8 cellular contexts compared by ENCODE assay signal in genomic region chr22:30740511-30740910, GRCh38. TPM values are rescaled to one million over a fixed set of nuclear protein-coding genes. Genes with fewer than 3 reads are reported as not detected.
DNase-seq lines count a peak whose midpoint lies in the region; ATAC-seq, FAIRE-seq and TF ChIP-seq lines count a peak whose summit lies in the region.
"Not testable (repeated sequence)": the region's sequence is repeated elsewhere in the genome, so short reads cannot be mapped to it uniquely, and the experiment has no call there.

No MANE protein-coding gene starts in this region.

- H3K4me3 Mint-ChIP-seq in T-helper 17 cell = peak overlapping the region; percentile 71
- peak overlapping the region; percentile 3 for H3K4me3 Mint-ChIP-seq in activated CD4-positive, alpha-beta memory T cell treated with anti-CD3 and anti-CD28 coated beads, Interleukin-2, amount 10 ng/mL, durations not matched to agents 7 days and 5 days
- not testable (repeated sequence) for H3K4me3 Mint-ChIP-seq in activated T-helper 1 cell treated with anti-CD3 and anti-CD28 coated beads, Interleukin-12 subunit alpha, Interleukin-12 subunit beta, Interleukin-2, Interleukin-4 antibody, amounts not matched to agents 30 ng/mL and 10 ng/mL and 1 ng/mL, durations not matched to agents 14 hours and 24 hours and 36 hours; activated naive CD8-positive, alpha-beta T cell treated with anti-CD3 and anti-CD28 coated beads, Interleukin-2, amount 50 U/mL, for 24 hours

- H3K9me3 ChIP-seq in T-helper 17 cell (ENCODE audit: control insufficient read depth, low read length, poor library complexity, severe bottlenecking) = not testable (repeated sequence)

- DNase-seq in GM12891 (ENCODE audit: insufficient read length, low spot score); T-helper 17 cell: not testable (repeated sequence)
- DNase-seq in activated CD4-positive, alpha-beta memory T cell treated with anti-CD3 and anti-CD28 coated beads, Interleukin-2, amount 10 ng/mL, durations not matched to agents 7 days and 5 days = peak; percentile 64
- peak; percentile 37 for DNase-seq in activated T-helper 1 cell treated with anti-CD3 and anti-CD28 coated beads, Interleukin-12 subunit alpha, Interleukin-12 subunit beta, Interleukin-2, Interleukin-4 antibody, amounts not matched to agents 30 ng/mL and 10 ng/mL and 1 ng/mL, durations not matched to agents 14 hours and 24 hours and 36 hours (ENCODE audit: low spot score)
- peak; percentile 14 for DNase-seq in activated naive CD8-positive, alpha-beta T cell treated with anti-CD3 and anti-CD28 coated beads, Interleukin-2, amount 50 U/mL, for 24 hours
- peak; percentile 67 for DNase-seq in stimulated activated CD4-positive, alpha-beta T cell treated with anti-CD3 and anti-CD28 coated beads, Interleukin-1b, Interleukin-23, amount 100 ng/mL, for 48 hours
- DNase-seq in stimulated activated naive CD8-positive, alpha-beta T cell treated with anti-CD3 and anti-CD28 coated beads, Interleukin-15, Interleukin-2, amounts not matched to agents 100 U/mL and 50 U/mL, for 24 hours = peak; percentile 19

- H3K4me1 Mint-ChIP-seq in T-helper 17 cell = peaks cover 22% of the 10 kb centered on the region
- peaks cover 71% of the 10 kb centered on the region for H3K4me1 Mint-ChIP-seq in activated CD4-positive, alpha-beta memory T cell treated with anti-CD3 and anti-CD28 coated beads, Interleukin-2, amount 10 ng/mL, durations not matched to agents 7 days and 5 days
- peaks cover 66% of the 10 kb centered on the region for H3K4me1 Mint-ChIP-seq in activated T-helper 1 cell treated with anti-CD3 and anti-CD28 coated beads, Interleukin-12 subunit alpha, Interleukin-12 subunit beta, Interleukin-2, Interleukin-4 antibody, amounts not matched to agents 30 ng/mL and 10 ng/mL and 1 ng/mL, durations not matched to agents 14 hours and 24 hours and 36 hours (ENCODE audit: low read depth)
- peaks cover 36% of the 10 kb centered on the region for H3K4me1 Mint-ChIP-seq in activated naive CD8-positive, alpha-beta T cell treated with anti-CD3 and anti-CD28 coated beads, Interleukin-2, amount 50 U/mL, for 24 hours

- peaks cover 19% of the 10 kb centered on the region for H3K27me3 Mint-ChIP-seq in T-helper 17 cell
- H3K27me3 Mint-ChIP-seq in activated CD4-positive, alpha-beta memory T cell treated with anti-CD3 and anti-CD28 coated beads, Interleukin-2, amount 10 ng/mL, durations not matched to agents 7 days and 5 days; activated T-helper 1 cell treated with anti-CD3 and anti-CD28 coated beads, Interleukin-12 subunit alpha, Interleukin-12 subunit beta, Interleukin-2, Interleukin-4 antibody, amounts not matched to agents 30 ng/mL and 10 ng/mL and 1 ng/mL, durations not matched to agents 14 hours and 24 hours and 36 hours (ENCODE audit: insufficient read depth): not testable (repeated sequence)
- peaks cover 12% of the 10 kb centered on the region for H3K27me3 Mint-ChIP-seq in activated naive CD8-positive, alpha-beta T cell treated with anti-CD3 and anti-CD28 coated beads, Interleukin-2, amount 50 U/mL, for 24 hours

- CTCF ChIA-PET in activated CD4-positive, alpha-beta memory T cell treated with anti-CD3 and anti-CD28 coated beads, Interleukin-2, amount 10 ng/mL, durations not matched to agents 7 days and 5 days (lab: Charles Lee) = interaction anchor here (0.6 to 1.6 kb wide), 4 partner anchors 15 to 106 kb away, joined by 3 to 4 read pairs (median 3); partner anchors contain the start of gene SLC35E4

- POLR2A ChIA-PET in activated CD4-positive, alpha-beta memory T cell treated with anti-CD3 and anti-CD28 coated beads, Interleukin-2, amount 10 ng/mL, durations not matched to agents 7 days and 5 days (lab: Charles Lee) = interaction anchor here (0.7 to 3.7 kb wide), 10 partner anchors 14 to 229 kb away, joined by 3 to 24 read pairs (median 4); partner anchors contain the start of genes MORC2, OSBP2, SLC35E4 and TUG1

- intact Hi-C loops in activated T-helper 1 cell treated with anti-CD3 and anti-CD28 coated beads, Interleukin-12 subunit alpha, Interleukin-12 subunit beta, Interleukin-2, Interleukin-4 antibody, amounts not matched to agents 30 ng/mL and 10 ng/mL and 1 ng/mL, durations not matched to agents 14 hours and 24 hours and 36 hours (cut with micrococcal nuclease) = loop anchor here (1.0 to 10.0 kb wide), 6 partner anchors 46 to 576 kb away; partner anchors contain the start of genes OSBP2, PES1 and PIK3IP1

- peak; percentile 48 for ATAC-seq in HG02798 (IDR thresholded peaks at IDR 0.05; ENCODE audit: poor library complexity, unreplicated experiment)
- ATAC-seq in T-helper 17 cell = not testable (repeated sequence)
- ATAC-seq in activated naive CD8-positive, alpha-beta T cell treated with anti-CD3 and anti-CD28 coated beads, Interleukin-2, amount 50 U/mL, for 24 hours = peak; percentile 66
- ATAC-seq in stimulated activated naive CD8-positive, alpha-beta T cell treated with anti-CD3 and anti-CD28 coated beads, Interleukin-15, Interleukin-2, amounts not matched to agents 100 U/mL and 50 U/mL, for 24 hours = peak; percentile 70

- not testable (repeated sequence) for H3K36me3 Mint-ChIP-seq in T-helper 17 cell (ENCODE audit: low read depth); activated T-helper 1 cell treated with anti-CD3 and anti-CD28 coated beads, Interleukin-12 subunit alpha, Interleukin-12 subunit beta, Interleukin-2, Interleukin-4 antibody, amounts not matched to agents 30 ng/mL and 10 ng/mL and 1 ng/mL, durations not matched to agents 14 hours and 24 hours and 36 hours (ENCODE audit: low read depth); activated naive CD8-positive, alpha-beta T cell treated with anti-CD3 and anti-CD28 coated beads, Interleukin-2, amount 50 U/mL, for 24 hours (ENCODE audit: low read depth)
- peaks cover 13% of the 10 kb centered on the region for H3K36me3 Mint-ChIP-seq in activated CD4-positive, alpha-beta memory T cell treated with anti-CD3 and anti-CD28 coated beads, Interleukin-2, amount 10 ng/mL, durations not matched to agents 7 days and 5 days (ENCODE audit: low read depth)

- H3K9me3 Mint-ChIP-seq in activated CD4-positive, alpha-beta memory T cell treated with anti-CD3 and anti-CD28 coated beads, Interleukin-2, amount 10 ng/mL, durations not matched to agents 7 days and 5 days; activated T-helper 1 cell treated with anti-CD3 and anti-CD28 coated beads, Interleukin-12 subunit alpha, Interleukin-12 subunit beta, Interleukin-2, Interleukin-4 antibody, amounts not matched to agents 30 ng/mL and 10 ng/mL and 1 ng/mL, durations not matched to agents 14 hours and 24 hours and 36 hours; activated naive CD8-positive, alpha-beta T cell treated with anti-CD3 and anti-CD28 coated beads, Interleukin-2, amount 50 U/mL, for 24 hours: not testable (repeated sequence)

- FAIRE-seq in GM12891 (lab: Jason Lieb, UNC) = peak; percentile 31

- TF ChIP-seq POLR2A in GM12891 (IDR thresholded peaks at IDR 0.05; ENCODE audit: low read depth, low read length) = not testable (repeated sequence)

- peak overlapping the region; percentile 21 for H3K27ac Mint-ChIP-seq in T-helper 17 cell
- H3K27ac Mint-ChIP-seq in activated CD4-positive, alpha-beta memory T cell treated with anti-CD3 and anti-CD28 coated beads, Interleukin-2, amount 10 ng/mL, durations not matched to agents 7 days and 5 days = peak overlapping the region; percentile 98
- peak overlapping the region; percentile 70 for H3K27ac Mint-ChIP-seq in activated T-helper 1 cell treated with anti-CD3 and anti-CD28 coated beads, Interleukin-12 subunit alpha, Interleukin-12 subunit beta, Interleukin-2, Interleukin-4 antibody, amounts not matched to agents 30 ng/mL and 10 ng/mL and 1 ng/mL, durations not matched to agents 14 hours and 24 hours and 36 hours
- peak overlapping the region; percentile 55 for H3K27ac Mint-ChIP-seq in activated naive CD8-positive, alpha-beta T cell treated with anti-CD3 and anti-CD28 coated beads, Interleukin-2, amount 50 U/mL, for 24 hours

RNA-seq across cellular contexts. Expression of gene OSBP2, which starts 45.8 kb away (rescaled TPM):
- polyA plus RNA-seq in GM12891 (2012; ENCODE audit: low read depth, missing spikeins) = 0.35 TPM
- 1 to 10 TPM; 1.1 to 9.4 TPM for total RNA-seq in T-helper 17 cell
- total RNA-seq in activated CD4-positive, alpha-beta memory T cell treated with anti-CD3 and anti-CD28 coated beads, Interleukin-2, amount 10 ng/mL, durations not matched to agents 7 days and 5 days = 1 to 10 TPM; 4.8 to 5.0 TPM
- 1.6 and 1.9 TPM in 2 replicates for total RNA-seq in activated T-helper 1 cell treated with anti-CD3 and anti-CD28 coated beads, Interleukin-12 subunit alpha, Interleukin-12 subunit beta, Interleukin-2, Interleukin-4 antibody, amounts not matched to agents 30 ng/mL and 10 ng/mL and 1 ng/mL, durations not matched to agents 14 hours and 24 hours and 36 hours

Comparison
In these comparisons a context has a peak if more than half of its experiments do, and no peak if none do; other contexts are left out.
1. H3K27ac Mint-ChIP-seq: peak in every context shown above with its lines; median percentile 98 in activated CD4-positive, alpha-beta memory T cell treated with anti-CD3 and anti-CD28 coated beads, Interleukin-2, amount 10 ng/mL, durations not matched to agents 7 days and 5 days; 70 in activated T-helper 1 cell treated with anti-CD3 and anti-CD28 coated beads, Interleukin-12 subunit alpha, Interleukin-12 subunit beta, Interleukin-2, Interleukin-4 antibody, amounts not matched to agents 30 ng/mL and 10 ng/mL and 1 ng/mL, durations not matched to agents 14 hours and 24 hours and 36 hours; 55 in activated naive CD8-positive, alpha-beta T cell treated with anti-CD3 and anti-CD28 coated beads, Interleukin-2, amount 50 U/mL, for 24 hours; 21 in T-helper 17 cell.